1 cellular context compared by ENCODE assay signal in genomic region chr17:41779954-41780353, GRCh38.
TF ChIP-seq lines count a peak whose summit lies in the region.

No MANE protein-coding gene starts in this region.

TF ChIP-seq in IMR-90, 13 proteins besides CTCF, POLR2A, EP300 and RAD21:
- no peak for TF ChIP-seq NFE2L2 (IDR thresholded peaks at IDR 0.05; ENCODE audit: low read depth, low read length)
- TF ChIP-seq MXI1 (IDR thresholded peaks at IDR 0.05; ENCODE audit: borderline replicate concordance, low read depth, low read length): no peak
- TF ChIP-seq RCOR1 (IDR thresholded peaks at IDR 0.05; ENCODE audit: insufficient replicate concordance, low read length): no peak
- no peak for TF ChIP-seq ELK1 (IDR thresholded peaks at IDR 0.05; ENCODE audit: borderline replicate concordance, low read depth, low read length)
- no peak for TF ChIP-seq USF2 (IDR thresholded peaks at IDR 0.05; ENCODE audit: low read depth, low read length)
- no peak for TF ChIP-seq FOS (IDR thresholded peaks at IDR 0.05; ENCODE audit: low read depth, low read length)
- no peak for TF ChIP-seq CHD1 (IDR thresholded peaks at IDR 0.05; ENCODE audit: low read depth, low read length)
- no peak for TF ChIP-seq MAZ (IDR thresholded peaks at IDR 0.05; ENCODE audit: borderline replicate concordance, low read depth, low read length)
- no peak for TF ChIP-seq CEBPB (IDR thresholded peaks at IDR 0.05; ENCODE audit: low read depth, low read length)
- TF ChIP-seq BHLHE40 (IDR thresholded peaks at IDR 0.05; ENCODE audit: low read depth, low read length): no peak
- no peak for TF ChIP-seq MAFK (IDR thresholded peaks at IDR 0.05; ENCODE audit: low read depth, low read length)
- no peak for TF ChIP-seq SMC3 (IDR thresholded peaks at IDR 0.05; ENCODE audit: low read depth, low read length)
- TF ChIP-seq RFX5 (IDR thresholded peaks at IDR 0.05; ENCODE audit: low read depth, low read length): no peak
